8 cellular contexts compared by ENCODE assay signal in the genomic region with DNA sequence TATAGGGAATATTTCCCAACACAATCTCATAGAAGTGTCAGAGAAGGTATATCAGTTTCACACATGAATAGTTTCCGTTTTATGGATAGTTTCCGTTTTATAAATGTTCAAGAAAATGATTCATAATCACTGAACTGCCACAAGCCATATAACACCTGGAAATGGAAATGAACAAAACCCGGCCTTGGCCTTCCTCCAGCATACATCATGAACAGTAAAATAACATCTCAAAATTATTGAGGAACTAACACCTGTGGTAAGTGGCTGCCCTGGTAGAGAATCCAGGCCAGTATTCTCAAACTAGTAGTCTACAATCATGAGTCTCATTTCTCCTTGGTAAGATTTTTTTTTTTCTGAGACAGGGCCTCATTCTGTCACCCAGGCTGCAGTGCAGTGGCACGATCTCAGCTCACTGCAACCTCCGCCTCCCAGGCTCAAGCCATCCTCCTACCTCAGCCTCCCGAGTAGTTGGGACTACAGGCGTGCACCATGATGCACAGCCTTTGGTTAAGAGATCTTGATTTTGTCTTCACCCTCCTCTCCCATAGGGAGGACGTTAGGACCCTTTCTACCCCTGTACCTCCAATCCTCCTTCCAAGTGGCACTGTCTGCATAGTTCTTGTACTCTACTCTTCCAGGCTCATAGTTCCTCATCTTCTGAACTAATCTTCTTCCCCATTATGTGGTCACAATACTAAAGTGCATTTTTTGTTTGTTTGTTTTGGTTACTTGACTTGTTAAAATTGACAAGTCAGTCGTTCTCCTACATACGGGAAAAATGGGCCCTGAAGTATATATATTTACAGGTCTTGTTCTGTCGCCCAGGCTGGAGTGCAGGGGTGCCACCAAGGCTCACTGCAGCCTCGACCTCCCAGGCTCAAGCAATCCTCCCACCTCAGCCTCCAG. TPM values are rescaled to one million over a fixed set of nuclear protein-coding genes. Genes with fewer than 3 reads are reported as not detected.
DNase-seq lines count a peak whose midpoint lies in the region; ATAC-seq and TF ChIP-seq lines count a peak whose summit lies in the region.

No MANE protein-coding gene starts in this region.

- peak overlapping the region; percentile 80 for H3K4me2 ChIP-seq in GM23248 (ENCODE audit: unreplicated experiment)

- in situ Hi-C loops in GM23248 (cut with MboI): loop anchor here (10.0 kb wide), 1 partner anchor 63 kb away; no protein-coding TSS in a partner anchor

- 79% methylated on average over 12 of the region's 12 CpGs for WGBS in GM23248 (ENCODE audit: low coverage in 1 of 2, low lambda C conversion rate in 2 of 2, missing lambda C conversion rate in 2 of 2), 2 experiments

- H3K4me3 Mint-ChIP-seq in activated B cell treated with CpG ODN at 0.5 μM for 24 hours: peak overlapping the region; percentile 87

- no peaks in the 10 kb centered on the region for H3K36me3 Mint-ChIP-seq in activated B cell treated with CpG ODN at 0.5 μM for 24 hours (ENCODE audit: low read depth)

- H3K27ac ChIP-seq in GM23248: no peak overlapping the region
- no peak overlapping the region for H3K27ac ChIP-seq in iPS-20b (ENCODE audit: low read length)

- H3K9me3 ChIP-seq in GM23248 (ENCODE audit: low read depth) (no peaks in the 10 kb centered on the region), iPS-20b (ENCODE audit: insufficient read depth, low read depth, low read length) (no peaks in the 10 kb centered on the region)

- POLR2A ChIA-PET in AG04449 (lab: Yijun Ruan, JAX): interaction anchor here (0.7 to 1.3 kb wide), 2 partner anchors 12 to 66 kb away, joined by 3 to 5 read pairs; no protein-coding TSS in a partner anchor
- POLR2A ChIA-PET in activated B cell treated with CpG ODN at 0.5 μM for 24 hours (lab: Charles Lee): interaction anchor here (0.6 to 2.2 kb wide), 23 partner anchors 9 to 1106 kb away, joined by 3 to 36 read pairs (median 4); a partner anchor contains a TSS

- H3K27me3 ChIP-seq in GM23248 (replicated peaks; ENCODE audit: insufficient read depth) (peaks cover 3% of the 10 kb centered on the region; the same call in 1 of the 2 replicates), iPS-20b (ENCODE audit: insufficient read depth, low read length) (no peaks in the 10 kb centered on the region)

- H3K4me1 ChIP-seq in GM23248 (ENCODE audit: insufficient read depth) (peaks cover 14% of the 10 kb centered on the region), iPS-20b (ENCODE audit: insufficient read depth, low read length) (peaks cover 4% of the 10 kb centered on the region; the same call in 1 of the 2 replicates)

- intact Hi-C loops in activated B cell treated with CpG ODN at 0.5 μM for 24 hours (cut with micrococcal nuclease): no loop called here

- TF ChIP-seq CTCF in AG04449 (IDR thresholded peaks at IDR 0.05; ENCODE audit: insufficient read depth, low read length, missing control alignments) (no peak), activated B cell treated with CpG ODN at 0.5 μM for 24 hours (IDR thresholded peaks at IDR 0.05) (no peak)

- H3K27me3 Mint-ChIP-seq in activated B cell treated with CpG ODN at 0.5 μM for 24 hours: no peaks in the 10 kb centered on the region

- peak overlapping the region; percentile 99 for H2AFZ ChIP-seq in GM23248

- ATAC-seq in activated B cell treated with CpG ODN at 0.5 μM for 24 hours (ENCODE audit: low read depth) (peak; percentile 26), GM19463 (IDR thresholded peaks at IDR 0.05; ENCODE audit: unreplicated experiment) (no peak)

- H3F3A ChIP-seq in GM23248 (ENCODE audit: insufficient read depth): peaks cover 12% of the 10 kb centered on the region

- H3K4me3 ChIP-seq in AG04449 (ENCODE audit: low read depth, low read length) (peak overlapping the region; percentile 64), GM23248 (peak overlapping the region; percentile 73), iPS-20b (ENCODE audit: low read length) (peak overlapping the region; percentile 75)

- no peaks in the 10 kb centered on the region for H3K9me2 ChIP-seq in GM23248 (ENCODE audit: insufficient read depth)

- H3K4me1 Mint-ChIP-seq in activated B cell treated with CpG ODN at 0.5 μM for 24 hours: peaks cover 18% of the 10 kb centered on the region

- peak overlapping the region; percentile 96 for H3K27ac Mint-ChIP-seq in activated B cell treated with CpG ODN at 0.5 μM for 24 hours

- no peaks in the 10 kb centered on the region for H3K36me3 ChIP-seq in GM23248 (ENCODE audit: low read depth)
- H3K36me3 ChIP-seq in iPS-20b (ENCODE audit: insufficient read depth, low read depth, low read length): no peaks in the 10 kb centered on the region

- H3K9ac ChIP-seq in GM23248 (peak overlapping the region; percentile 83), iPS-20b (ENCODE audit: low read depth, low read length) (peak overlapping the region; percentile 73; the same call in 1 of the 2 replicates)

- no peaks in the 10 kb centered on the region for H4K20me1 ChIP-seq in GM23248 (ENCODE audit: insufficient read depth)

- H3K79me2 ChIP-seq in GM23248 (ENCODE audit: insufficient read depth): no peaks in the 10 kb centered on the region

- DNase-seq in AG04449 (ENCODE audit: low read depth, low spot score) (no peak), GM23248 (no peak), activated B cell treated with CpG ODN at 0.5 μM for 24 hours (no peak), medulla oblongata (ENCODE audit: extremely low spot score) (no peak), NCI-H510A treated with DMSO at 0.1 percent for 48 hours (lab: John Stamatoyannopoulos, UW) (no peak)
- DNase-seq in stimulated activated CD4-positive, alpha-beta T cell treated with anti-CD3 and anti-CD28 coated beads, TNF-alpha, amount 100 ng/mL, for 48 hours (ENCODE audit: low read depth in 3 of 3): peak in 2 of 3 donors; percentile 40 to 61

- CTCF ChIA-PET in AG04449 (lab: Yijun Ruan, JAX): interaction anchor here (0.7 to 2.3 kb wide), 5 partner anchors 9 to 22 kb away, joined by 3 to 9 read pairs (median 3); no protein-coding TSS in a partner anchor
- CTCF ChIA-PET in activated B cell treated with CpG ODN at 0.5 μM for 24 hours (lab: Charles Lee): interaction anchor here (1.3 to 1.9 kb wide), 2 partner anchors 15 to 21 kb away, joined by 4 to 6 read pairs; a partner anchor contains a TSS

- no peaks in the 10 kb centered on the region for H3K9me3 Mint-ChIP-seq in activated B cell treated with CpG ODN at 0.5 μM for 24 hours

RNA-seq across cellular contexts. Expression of a gene that starts 15.0 kb away (rescaled TPM):
- total RNA-seq in GM23248 (2014; rRNA removed; shearing (Covaris generic)): 0.43 TPM in 1 of 2 replicates, not detected in the other
- 0.76 TPM in 1 of 2 replicates, not detected in the other for polyA plus RNA-seq in GM23248 (2016; fragmentation: Nextera tagmentation; extraction: Ambion mirVana)
- 3.2 TPM in 2 replicates for total RNA-seq in activated B cell treated with CpG ODN at 0.5 μM for 24 hours

Comparison
In these comparisons a context has a peak if more than half of its experiments do, and no peak if none do; other contexts are left out.
1. DNase-seq: peak in stimulated activated CD4-positive, alpha-beta T cell treated with anti-CD3 and anti-CD28 coated beads, TNF-alpha, amount 100 ng/mL, for 48 hours (2 of 3); none in AG04449 (single experiment), GM23248 (single experiment), activated B cell treated with CpG ODN at 0.5 μM for 24 hours (single experiment), medulla oblongata (single experiment) and NCI-H510A treated with DMSO at 0.1 percent for 48 hours (single experiment).
2. Peak in every context shown above with its lines, with median percentiles within 50 percentile points of each other: H3K4me3 ChIP-seq.